16 cellular contexts compared by ENCODE assay signal in the genomic region with DNA sequence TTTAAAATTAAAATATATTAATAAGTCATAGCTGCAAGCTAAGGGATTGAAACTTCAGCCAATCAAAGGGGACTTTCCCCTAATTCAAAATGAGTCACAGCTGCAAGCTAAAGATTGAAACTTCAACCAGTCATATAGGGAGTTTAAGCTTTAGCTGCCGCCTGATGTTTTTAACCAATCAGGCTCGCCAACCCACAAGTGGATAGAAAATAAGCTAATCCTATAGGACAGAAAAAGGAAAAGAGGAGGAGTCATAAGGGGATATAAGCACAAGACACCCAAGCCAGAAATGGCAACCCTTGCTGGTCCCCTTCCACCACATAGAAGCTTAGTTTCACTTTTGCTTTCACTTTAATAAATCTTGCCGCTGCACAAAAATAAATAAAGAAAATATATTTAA.
A peak's percentile ranks its signal among the peaks of the same experiment; 100 is the strongest.
DNase-seq lines count a peak whose midpoint lies in the region; ATAC-seq and TF ChIP-seq lines count a peak whose summit lies in the region.
"Had no signal": no experiment of that assay in that cellular context is flagged by ENCODE, and none has a peak within 500 bp of the region (broad histone marks: within the 10 kb centered on the region; RNA-seq: fewer than 3 reads in every experiment).

No MANE protein-coding gene starts in this region.

- TF ChIP-seq CTCF in cardiac fibroblast (IDR thresholded peaks at IDR 0.05; ENCODE audit: low read depth, low read length): no peak
- no peak for TF ChIP-seq CTCF in mesothelial cell of epicardium (IDR thresholded peaks at IDR 0.05; ENCODE audit: unreplicated experiment)

- intact Hi-C loops in cardiac septum (cut with DNase I): no loop called here

- H3K4me1 Mint-ChIP-seq in mesothelial cell of epicardium: no peaks in the 10 kb centered on the region
- H3K4me1 Mint-ChIP-seq: CD4-positive, CD25-positive, alpha-beta regulatory T cell; neural crest cell had no signal

- H3K4me3 Mint-ChIP-seq in mesothelial cell of epicardium: no peak overlapping the region
- H3K4me3 Mint-ChIP-seq: CD4-positive, CD25-positive, alpha-beta regulatory T cell; neural crest cell had no signal

- peaks cover 24% of the 10 kb centered on the region for H3K9me3 Mint-ChIP-seq in mesothelial cell of epicardium

- H3K36me3 Mint-ChIP-seq in mesothelial cell of epicardium: no peaks in the 10 kb centered on the region
- H3K36me3 Mint-ChIP-seq: CD4-positive, CD25-positive, alpha-beta regulatory T cell had no signal

- DNase-seq in DMS53 treated with DMSO at 0.1 percent for 48 hours (lab: John Stamatoyannopoulos, UW; ENCODE audit: unreplicated experiment) (peak; percentile 23), KBM-7 (peak; percentile 8), cardiac fibroblast (ENCODE audit: low read depth in 2 of 2) (peak; percentile 0 to 31), mesothelial cell of epicardium (ENCODE audit: low spot score in 2 of 2, unreplicated experiment in 2 of 2) (no peak), cardiac septum (ENCODE audit: low spot score) (no peak)
- DNase-seq: activated CD8-positive, alpha-beta memory T cell treated with anti-CD3 and anti-CD28 coated beads, Interleukin-2, amount 50 U/mL, for 4 hours; CD4-positive, CD25-positive, alpha-beta regulatory T cell; NCI-H2107; sigmoid colon; substantia nigra had no signal

- no peak overlapping the region for H3K4me3 ChIP-seq in cardiac fibroblast (replicated peaks in 1 of 2; ENCODE audit: low read depth in 2 of 2, low read length in 2 of 2)
- H3K4me3 ChIP-seq: lung, sigmoid colon, SJCRH30 had no signal

- in situ Hi-C loops in KBM-7 (cut with MboI; ENCODE audit: low pct_unique_long_range_greater_than_20kb, low sequenced_read_pairs): no loop called here

- H3K27ac Mint-ChIP-seq in mesothelial cell of epicardium: no peak overlapping the region
- H3K27ac Mint-ChIP-seq: CD4-positive, CD25-positive, alpha-beta regulatory T cell had no signal

- H3K27me3 Mint-ChIP-seq in mesothelial cell of epicardium (ENCODE audit: low read depth): no peaks in the 10 kb centered on the region
- H3K27me3 Mint-ChIP-seq: CD4-positive, CD25-positive, alpha-beta regulatory T cell had no signal

- ATAC-seq in GM18858 (IDR thresholded peaks at IDR 0.05; ENCODE audit: unreplicated experiment) (peak; percentile 55), GM21423 (IDR thresholded peaks at IDR 0.05; ENCODE audit: unreplicated experiment) (no peak)
- ATAC-seq: esophagus mucosa had no signal

Comparison
In these comparisons a context has a peak if more than half of its experiments do, and no peak if none do; other contexts are left out.
1. DNase-seq: peak in DMS53 treated with DMSO at 0.1 percent for 48 hours (single experiment), KBM-7 (single experiment) and cardiac fibroblast (2 of 2); none in mesothelial cell of epicardium (0 of 2) and cardiac septum (single experiment).